9 cellular contexts compared by ENCODE assay signal in genomic region chr9:120916573-120916972, GRCh38. TPM values are rescaled to one million over a fixed set of nuclear protein-coding genes. Genes with fewer than 3 reads are reported as not detected.
A peak's percentile ranks its signal among the peaks of the same experiment; 100 is the strongest.
DNase-seq lines count a peak whose midpoint lies in the region; ATAC-seq and TF ChIP-seq lines count a peak whose summit lies in the region.
"Had no signal": no experiment of that assay in that cellular context is flagged by ENCODE, and none has a peak within 500 bp of the region (broad histone marks: within the 10 kb centered on the region; RNA-seq: fewer than 3 reads in every experiment).

No MANE protein-coding gene starts in this region.

- no peaks in the 10 kb centered on the region for H3F3A ChIP-seq in neural progenitor cell (ENCODE audit: low read depth)

- H3K4me1 Mint-ChIP-seq in CD4-positive, CD25-positive, alpha-beta regulatory T cell = peaks cover 24 to 96% (median 66%) of the 10 kb centered on the region in 4 donors
- H3K4me1 Mint-ChIP-seq in neural progenitor cell = peaks cover 27% of the 10 kb centered on the region

- WGBS in esophagus squamous epithelium, 2 donors = 21 to 39% methylated on average over 3 of the region's 3 CpGs

- H3K36me3 Mint-ChIP-seq in CD4-positive, CD25-positive, alpha-beta regulatory T cell = peaks cover 78% of the 10 kb centered on the region
- H3K36me3 Mint-ChIP-seq in neural progenitor cell = peaks cover 2% of the 10 kb centered on the region

- no peak for ATAC-seq in CD4-positive, CD25-positive, alpha-beta regulatory T cell (ENCODE audit: low read depth in 2 of 2)
- no peak for ATAC-seq in GM18858 (IDR thresholded peaks at IDR 0.05; ENCODE audit: unreplicated experiment)
- no peak for ATAC-seq in GM19324 (IDR thresholded peaks at IDR 0.05; ENCODE audit: low FRiP score, unreplicated experiment)
- ATAC-seq in GM18519 (IDR thresholded peaks at IDR 0.05; ENCODE audit: low FRiP score, unreplicated experiment) = no peak

- H3K27ac ChIP-seq in CD4-positive, CD25-positive, alpha-beta regulatory T cell (ENCODE audit: insufficient read depth, low read length, poor library complexity, severe bottlenecking) = peak overlapping the region; percentile 99
- H3K27ac ChIP-seq in SJCRH30 (no peak overlapping the region), esophagus squamous epithelium (peak overlapping the region; percentile 19 to 97 (median 88)), neural progenitor cell (no peak overlapping the region)

- TF ChIP-seq POLR2A in esophagus squamous epithelium (IDR thresholded peaks at IDR 0.05) = no peak

- no peaks in the 10 kb centered on the region for H3K79me2 ChIP-seq in neural progenitor cell (ENCODE audit: low read depth)

- H3K27ac Mint-ChIP-seq in CD4-positive, CD25-positive, alpha-beta regulatory T cell = peak overlapping the region; percentile 91 to 100 (median 97)
- peak overlapping the region; percentile 30 for H3K27ac Mint-ChIP-seq in neural progenitor cell

- no peaks in the 10 kb centered on the region for H3K9me3 ChIP-seq in CD4-positive, CD25-positive, alpha-beta regulatory T cell (ENCODE audit: control insufficient read depth in 2 of 2, low read length in 2 of 2)
- no peaks in the 10 kb centered on the region for H3K9me3 ChIP-seq in SJCRH30 (replicated peaks)
- no peaks in the 10 kb centered on the region for H3K9me3 ChIP-seq in esophagus squamous epithelium
- no peaks in the 10 kb centered on the region for H3K9me3 ChIP-seq in neural progenitor cell (ENCODE audit: low read depth)

- no peaks in the 10 kb centered on the region for H3K27me3 ChIP-seq in CD4-positive, CD25-positive, alpha-beta regulatory T cell (ENCODE audit: control insufficient read depth, insufficient read depth, low read length)
- H3K27me3 ChIP-seq in SJCRH30 (no peaks in the 10 kb centered on the region), esophagus squamous epithelium (no peaks in the 10 kb centered on the region), neural progenitor cell (no peaks in the 10 kb centered on the region)

- peak overlapping the region; percentile 96 for H3K4me3 ChIP-seq in CD4-positive, CD25-positive, alpha-beta regulatory T cell (ENCODE audit: low read depth, low read length)
- peak overlapping the region; percentile 30 for H3K4me3 ChIP-seq in SJCRH30
- H3K4me3 ChIP-seq in esophagus squamous epithelium = no peak overlapping the region
- H3K4me3 ChIP-seq in neural progenitor cell = no peak overlapping the region

- peaks cover 78% of the 10 kb centered on the region for H3K36me3 ChIP-seq in CD4-positive, CD25-positive, alpha-beta regulatory T cell (ENCODE audit: control insufficient read depth, insufficient read depth, low read length)
- no peaks in the 10 kb centered on the region for H3K36me3 ChIP-seq in SJCRH30
- H3K36me3 ChIP-seq in esophagus squamous epithelium = peaks cover 0 to 15% (median 0%) of the 10 kb centered on the region in 3 donors
- H3K36me3 ChIP-seq in neural progenitor cell = no peaks in the 10 kb centered on the region

- intact Hi-C loops in esophagus squamous epithelium (cut with DNase I) = no loop called here

- no peak for DNase-seq in CD4-positive, CD25-positive, alpha-beta regulatory T cell
- DNase-seq in SJCRH30 = peak; percentile 48 to 64
- no peak for DNase-seq in esophagus squamous epithelium (lab: John Stamatoyannopoulos, UW)
- no peak for DNase-seq in neural progenitor cell (ENCODE audit: low spot score)
- DNase-seq in DMS79 treated with DMSO at 0.1 percent for 48 hours (lab: John Stamatoyannopoulos, UW) = no peak
- DNase-seq: NCI-H187 had no signal

- H3K27me3 Mint-ChIP-seq in CD4-positive, CD25-positive, alpha-beta regulatory T cell = no peaks in the 10 kb centered on the region
- H3K27me3 Mint-ChIP-seq in neural progenitor cell (ENCODE audit: insufficient read depth, low read depth) = peaks cover 3% of the 10 kb centered on the region

- no peak overlapping the region for H3K4me2 ChIP-seq in neural progenitor cell

- no peaks in the 10 kb centered on the region for H3K9me3 Mint-ChIP-seq in CD4-positive, CD25-positive, alpha-beta regulatory T cell
- peaks cover 3% of the 10 kb centered on the region for H3K9me3 Mint-ChIP-seq in neural progenitor cell

- no peaks in the 10 kb centered on the region for H4K20me1 ChIP-seq in neural progenitor cell (ENCODE audit: low read depth)

- no peak overlapping the region for H3K9ac ChIP-seq in neural progenitor cell

- TF ChIP-seq CTCF in esophagus squamous epithelium (IDR thresholded peaks at IDR 0.05) (peak in 1 of 6 experiments; percentile 24), neural progenitor cell (IDR thresholded peaks at IDR 0.05) (no peak)

- H3K4me1 ChIP-seq in CD4-positive, CD25-positive, alpha-beta regulatory T cell (ENCODE audit: control insufficient read depth, insufficient read depth, low read length, poor library complexity, severe bottlenecking) = peaks cover 95% of the 10 kb centered on the region
- H3K4me1 ChIP-seq in SJCRH30 (no peaks in the 10 kb centered on the region; the same call in 1 of the 2 replicates), esophagus squamous epithelium (peaks cover 0 to 63% (median 33%) of the 10 kb centered on the region in 3 donors), neural progenitor cell (no peaks in the 10 kb centered on the region)

- no peak overlapping the region for H2AFZ ChIP-seq in neural progenitor cell (replicated peaks)

- H3K4me3 Mint-ChIP-seq in CD4-positive, CD25-positive, alpha-beta regulatory T cell = peak overlapping the region; percentile 78 to 99 (median 81)
- H3K4me3 Mint-ChIP-seq in neural progenitor cell = no peak overlapping the region

RNA-seq across cellular contexts. Expression of gene TRAF1, which starts 10.0 kb away (rescaled TPM):
- 167 TPM for total RNA-seq in CD4-positive, CD25-positive, alpha-beta regulatory T cell
- polyA plus RNA-seq in CD4-positive, CD25-positive, alpha-beta regulatory T cell = 10 to 100 TPM; 13.5 to 18.7 (median 16.5) TPM
- 0.25 and 0.26 TPM in 2 replicates for total RNA-seq in SJCRH30 (2014; rRNA removed; shearing (Covaris generic))
- total RNA-seq in esophagus squamous epithelium (1 to 10 TPM; 2.5 to 5.7 (median 2.8) TPM), neural progenitor cell (ENCODE audit: low replicate concordance) (3.2 and 4.5 TPM in 2 replicates)

RNA-seq across cellular contexts. Expression of gene PHF19, which starts 39.6 kb away (rescaled TPM):
- total RNA-seq in CD4-positive, CD25-positive, alpha-beta regulatory T cell = 149 TPM
- polyA plus RNA-seq in CD4-positive, CD25-positive, alpha-beta regulatory T cell = 10 to 100 TPM; 21.4 to 43.2 (median 31.9) TPM
- 20.2 and 24.1 TPM in 2 replicates for total RNA-seq in SJCRH30 (2014; rRNA removed; shearing (Covaris generic))
- total RNA-seq in esophagus squamous epithelium (10 to 100 TPM; 12.8 to 40.0 (median 30.9) TPM), neural progenitor cell (ENCODE audit: low replicate concordance) (27.4 and 45.1 TPM in 2 replicates)

Comparison
In these comparisons a context has a peak if more than half of its experiments do, and no peak if none do; other contexts are left out.
1. DNase-seq: peak in SJCRH30 (2 of 2); none in CD4-positive, CD25-positive, alpha-beta regulatory T cell (0 of 3), esophagus squamous epithelium (single experiment), neural progenitor cell (single experiment) and DMS79 treated with DMSO at 0.1 percent for 48 hours (single experiment).
2. H3K27ac ChIP-seq: peak in CD4-positive, CD25-positive, alpha-beta regulatory T cell (single experiment) and esophagus squamous epithelium (4 of 4); none in SJCRH30 (single experiment) and neural progenitor cell (single experiment).
3. H3K4me3 ChIP-seq: peak in CD4-positive, CD25-positive, alpha-beta regulatory T cell (single experiment) and SJCRH30 (single experiment); none in esophagus squamous epithelium (0 of 4) and neural progenitor cell (single experiment).
4. RNA of gene TRAF1, which starts 10.0 kb away (total RNA-seq): 167 TPM in CD4-positive, CD25-positive, alpha-beta regulatory T cell (single experiment); 3.2 to 4.5 TPM in neural progenitor cell, 2.5 to 5.7 TPM in esophagus squamous epithelium and 0.25 to 0.26 TPM in SJCRH30; every median in the first group is over 10 times any median in the second.